ENCODE assay signal across 15 cellular contexts in genomic region chr9:125996671-125997509, GRCh38.
A peak's percentile ranks its signal among the peaks of the same experiment; 100 is the strongest.
DNase-seq lines count a peak whose midpoint lies in the region; ATAC-seq, FAIRE-seq and TF ChIP-seq lines count a peak whose summit lies in the region.
"Had no signal": no experiment of that assay in that cellular context is flagged by ENCODE, and none has a peak within 500 bp of the region (broad histone marks: within the 10 kb centered on the region; RNA-seq: fewer than 3 reads in every experiment).

No MANE protein-coding gene starts in this region.

- H3K36me3 Mint-ChIP-seq in natural killer cell treated with Interleukin-12 subunit alpha and Interleukin-12 subunit beta and Interleukin-15 and Interleukin-18, amount 100 ng/mL, for 72 hours = no peaks in the 10 kb centered on the region
- no peaks in the 10 kb centered on the region for H3K36me3 Mint-ChIP-seq in natural killer cell
- no peaks in the 10 kb centered on the region for H3K36me3 Mint-ChIP-seq in endodermal cell (ENCODE audit: low read depth)

- H3K4me1 Mint-ChIP-seq in natural killer cell treated with Interleukin-12 subunit alpha and Interleukin-12 subunit beta and Interleukin-15 and Interleukin-18, amount 100 ng/mL, for 72 hours (ENCODE audit: low read depth in 2 of 2) = no peaks in the 10 kb centered on the region
- H3K4me1 Mint-ChIP-seq in natural killer cell (no peaks in the 10 kb centered on the region), endodermal cell (no peaks in the 10 kb centered on the region)

- H3K9me3 ChIP-seq in endodermal cell (ENCODE audit: control insufficient read depth, low read length) (no peaks in the 10 kb centered on the region), osteoblast (ENCODE audit: low read depth, low read length) (no peaks in the 10 kb centered on the region)
- H3K9me3 ChIP-seq: MG63, Peyer's patch, SJSA1 had no signal

- no peak for TF ChIP-seq POLR2A in GM12891 (IDR thresholded peaks at IDR 0.05; ENCODE audit: low read depth, low read length)

- no peak overlapping the region for H2AFZ ChIP-seq in osteoblast (ENCODE audit: low read length)

- no peak overlapping the region for H3K9ac ChIP-seq in endodermal cell (ENCODE audit: extremely low read depth, low read length, poor library complexity, severe bottlenecking)

- no peak overlapping the region for H3K4me3 Mint-ChIP-seq in natural killer cell treated with Interleukin-12 subunit alpha and Interleukin-12 subunit beta and Interleukin-15 and Interleukin-18, amount 100 ng/mL, for 72 hours
- H3K4me3 Mint-ChIP-seq in natural killer cell = no peak overlapping the region
- no peak overlapping the region for H3K4me3 Mint-ChIP-seq in endodermal cell
- H3K4me3 Mint-ChIP-seq: CD4-positive, alpha-beta T cell; H9; HFFc6 had no signal

- no peak for FAIRE-seq in GM12891 (lab: Jason Lieb, UNC)
- FAIRE-seq: K562 had no signal

- peak; percentile 54 for DNase-seq in natural killer cell treated with Interleukin-12 subunit alpha and Interleukin-12 subunit beta and Interleukin-15 and Interleukin-18, amount 100 ng/mL, for 72 hours (ENCODE audit: low spot score)
- DNase-seq in natural killer cell = no peak
- DNase-seq in endodermal cell = no peak
- peak; percentile 22 for DNase-seq in osteoblast (ENCODE audit: insufficient read length, low spot score, missing footprints)
- DNase-seq in GM12891 (ENCODE audit: insufficient read length, low spot score) = no peak
- DNase-seq in NCI-H510A (lab: John Stamatoyannopoulos, UW) = no peak
- DNase-seq: H9, HFFc6, MG63, NCI-H748 treated with DMSO at 0.1 percent for 48 hours had no signal

- H3K9me3 Mint-ChIP-seq in natural killer cell treated with Interleukin-12 subunit alpha and Interleukin-12 subunit beta and Interleukin-15 and Interleukin-18, amount 100 ng/mL, for 72 hours = no peaks in the 10 kb centered on the region
- no peaks in the 10 kb centered on the region for H3K9me3 Mint-ChIP-seq in natural killer cell
- no peaks in the 10 kb centered on the region for H3K9me3 Mint-ChIP-seq in endodermal cell
- H3K9me3 Mint-ChIP-seq: CD4-positive, alpha-beta T cell; H9; HFFc6 had no signal

- no peaks in the 10 kb centered on the region for H3K4me1 ChIP-seq in endodermal cell (ENCODE audit: control insufficient read depth, insufficient read depth, low read length)
- H3K4me1 ChIP-seq in osteoblast (ENCODE audit: insufficient read depth, low read length) = no peaks in the 10 kb centered on the region
- H3K4me1 ChIP-seq: Peyer's patch, SJSA1 had no signal

- TF ChIP-seq CTCF in natural killer cell (IDR thresholded peaks at IDR 0.05) = no peak
- TF ChIP-seq CTCF in endodermal cell (conservative IDR thresholded peaks at IDR 0.05) = no peak
- no peak for TF ChIP-seq CTCF in osteoblast (IDR thresholded peaks at IDR 0.05; ENCODE audit: extremely low read depth, low read depth, low read length)

- H3K4me3 ChIP-seq in endodermal cell (ENCODE audit: low read length) = no peak overlapping the region
- no peak overlapping the region for H3K4me3 ChIP-seq in osteoblast (ENCODE audit: insufficient read depth, low read length)
- H3K4me3 ChIP-seq: K562, MG63, Peyer's patch, SJSA1 had no signal

- peaks cover 0 to 4% of the 10 kb centered on the region in 2 donors for H3K27me3 Mint-ChIP-seq in natural killer cell treated with Interleukin-12 subunit alpha and Interleukin-12 subunit beta and Interleukin-15 and Interleukin-18, amount 100 ng/mL, for 72 hours
- peaks cover 0 to 4% of the 10 kb centered on the region in 2 donors for H3K27me3 Mint-ChIP-seq in natural killer cell (ENCODE audit: low read depth in 2 of 2)
- no peaks in the 10 kb centered on the region for H3K27me3 Mint-ChIP-seq in endodermal cell (ENCODE audit: insufficient read depth)

- no peak overlapping the region for H3K27ac ChIP-seq in endodermal cell (ENCODE audit: low read depth, low read length)
- H3K27ac ChIP-seq in osteoblast (ENCODE audit: low read depth, low read length) = no peak overlapping the region
- H3K27ac ChIP-seq: Peyer's patch, SJSA1 had no signal

- intact Hi-C loops in natural killer cell (cut with micrococcal nuclease) = no loop called here

- no peak overlapping the region for H3K4me2 ChIP-seq in osteoblast (ENCODE audit: insufficient read depth, low read length)

- no peaks in the 10 kb centered on the region for H3K36me3 ChIP-seq in endodermal cell (ENCODE audit: control insufficient read depth, insufficient read depth, low read length)
- H3K36me3 ChIP-seq in osteoblast (ENCODE audit: insufficient read depth, low read length) = no peaks in the 10 kb centered on the region
- H3K36me3 ChIP-seq: MG63, Peyer's patch, SJSA1 had no signal

- H3K27me3 ChIP-seq in endodermal cell (ENCODE audit: control insufficient read depth, insufficient read depth, low read length, poor library complexity, severe bottlenecking) (no peaks in the 10 kb centered on the region), osteoblast (ENCODE audit: insufficient read depth, low read length) (peaks cover 10% of the 10 kb centered on the region)
- H3K27me3 ChIP-seq: MG63, Peyer's patch had no signal

- ATAC-seq in natural killer cell treated with Interleukin-12 subunit alpha and Interleukin-12 subunit beta and Interleukin-15 and Interleukin-18, amount 100 ng/mL, for 72 hours = no peak
- ATAC-seq in natural killer cell (no peak), HG02571 (IDR thresholded peaks at IDR 0.05; ENCODE audit: unreplicated experiment) (no peak)
- ATAC-seq: K562 had no signal

- no peaks in the 10 kb centered on the region for H3K79me2 ChIP-seq in osteoblast (ENCODE audit: insufficient read depth, low read length)

- H4K20me1 ChIP-seq in osteoblast (ENCODE audit: insufficient read depth, low read length) = no peaks in the 10 kb centered on the region

- 91 to 95% methylated on average over 19 of the region's 19 CpGs for WGBS in endodermal cell (ENCODE audit: insufficient coverage in 1 of 2, insufficient read length in 1 of 2), 2 experiments

- no peak overlapping the region for H3K27ac Mint-ChIP-seq in natural killer cell treated with Interleukin-12 subunit alpha and Interleukin-12 subunit beta and Interleukin-15 and Interleukin-18, amount 100 ng/mL, for 72 hours
- H3K27ac Mint-ChIP-seq in natural killer cell = no peak overlapping the region
- H3K27ac Mint-ChIP-seq in endodermal cell = peak overlapping the region; percentile 18
- H3K27ac Mint-ChIP-seq: CD4-positive, alpha-beta T cell; HFFc6 had no signal

TF ChIP-seq in GM12891, 5 proteins besides CTCF, POLR2A, EP300 and RAD21:
- TF ChIP-seq POU2F2 (IDR thresholded peaks at IDR 0.05; ENCODE audit: low read depth, low read length) (no peak), SPI1 (IDR thresholded peaks at IDR 0.05; ENCODE audit: low read depth, low read length) (no peak), TAF1 (IDR thresholded peaks at IDR 0.05; ENCODE audit: low read depth, low read length) (no peak), PAX5 (IDR thresholded peaks at IDR 0.05; ENCODE audit: insufficient read depth, low read length, severe bottlenecking) (no peak), POLR2AphosphoS5 (IDR thresholded peaks at IDR 0.05; ENCODE audit: low read depth, low read length) (no peak)
TF ChIP-seq in GM12891: peak in this region for 0.

Comparison
In these comparisons a context has a peak if more than half of its experiments do, and no peak if none do; other contexts are left out.
1. DNase-seq: peak in natural killer cell treated with Interleukin-12 subunit alpha and Interleukin-12 subunit beta and Interleukin-15 and Interleukin-18, amount 100 ng/mL, for 72 hours (single experiment) and osteoblast (single experiment); none in natural killer cell (single experiment), endodermal cell (single experiment), GM12891 (single experiment) and NCI-H510A (single experiment).